In the genomic region with DNA sequence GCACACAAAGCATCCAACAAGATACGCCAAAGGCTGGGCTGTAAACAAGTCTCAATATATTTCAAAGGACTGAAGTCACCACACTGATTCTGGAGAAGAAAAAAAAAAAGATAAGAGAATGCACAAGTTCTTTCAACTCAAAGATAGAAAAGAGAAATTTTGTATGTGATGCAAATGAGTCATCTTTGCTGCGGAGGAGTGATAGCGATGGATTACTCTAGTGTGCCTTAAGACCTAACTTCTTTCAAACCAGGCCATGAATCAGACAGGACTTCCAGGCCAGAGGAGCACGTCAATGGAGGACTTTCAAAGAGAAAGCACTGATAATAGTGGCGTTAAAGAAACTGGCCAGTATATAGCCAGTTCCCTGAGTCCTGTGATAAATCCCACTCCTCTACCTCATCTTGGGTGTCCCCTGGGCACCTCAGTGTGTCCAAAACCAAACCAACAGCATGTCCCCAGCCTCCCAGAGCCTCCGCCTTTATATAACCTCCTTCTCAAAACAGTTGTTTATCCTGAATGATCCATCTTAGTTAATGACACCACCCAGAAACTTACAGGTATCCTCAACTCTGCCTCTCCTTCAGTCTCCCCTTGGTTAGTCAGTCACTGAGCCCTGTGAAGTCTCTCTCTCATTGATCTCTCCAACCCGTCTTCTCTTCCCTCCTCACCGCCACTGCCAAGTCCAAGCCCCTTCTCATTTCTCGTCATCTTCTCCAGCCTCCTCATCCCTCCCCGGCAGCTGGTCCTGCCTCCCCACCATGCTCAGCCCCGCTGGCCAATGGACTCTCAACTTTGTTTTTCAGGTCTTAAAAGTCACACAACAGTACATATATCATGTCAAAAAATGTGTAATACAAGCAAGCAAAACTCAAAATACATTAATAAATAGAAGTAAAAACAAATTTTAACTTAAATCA, we compare ENCODE assay signal across 16 cellular contexts. TPM values are rescaled to one million over a fixed set of nuclear protein-coding genes. Genes with fewer than 3 reads are reported as not detected.
DNase-seq lines count a peak whose midpoint lies in the region; ATAC-seq and TF ChIP-seq lines count a peak whose summit lies in the region.
"Had no signal": no experiment of that assay in that cellular context is flagged by ENCODE, and none has a peak within 500 bp of the region (broad histone marks: within the 10 kb centered on the region; RNA-seq: fewer than 3 reads in every experiment).

No MANE protein-coding gene starts in this region.

- no peak for TF ChIP-seq CTCF in adrenal gland (IDR thresholded peaks at IDR 0.05)

- intact Hi-C loops in adrenal gland (cut with DNase I): no loop called here

- H4K20me1 ChIP-seq in GM23248 (ENCODE audit: insufficient read depth): no peaks in the 10 kb centered on the region

- peak in 1 of 2 donors; percentile 31 for TF ChIP-seq POLR2A in adrenal gland (IDR thresholded peaks at IDR 0.05)

- H3K9me2 ChIP-seq in GM23248 (ENCODE audit: insufficient read depth): no peaks in the 10 kb centered on the region

- ATAC-seq in GM21423 (IDR thresholded peaks at IDR 0.05; ENCODE audit: unreplicated experiment) (no peak), HG03457 (IDR thresholded peaks at IDR 0.05; ENCODE audit: unreplicated experiment) (no peak), GM18511 (IDR thresholded peaks at IDR 0.05; ENCODE audit: unreplicated experiment) (no peak)
- ATAC-seq: A549 had no signal

- H3K4me3 ChIP-seq in GM23248 (no peak overlapping the region), adrenal gland (no peak overlapping the region)
- H3K4me3 ChIP-seq: A549, MG63, upper lobe of left lung had no signal

- no peak overlapping the region for H2AFZ ChIP-seq in GM23248

- no peaks in the 10 kb centered on the region for H3K79me2 ChIP-seq in GM23248 (ENCODE audit: insufficient read depth)

- H3K9ac ChIP-seq in GM23248: no peak overlapping the region

- DNase-seq in activated CD4-positive, alpha-beta T cell treated with anti-CD3 and anti-CD28 coated beads for 48 hours: peak; percentile 43
- DNase-seq in activated CD4-positive, alpha-beta T cell treated with anti-CD3 and anti-CD28 coated beads, Interleukin-2, amount 50 U/mL, for 4 hours: no peak
- DNase-seq in GM23248: peak; percentile 34
- DNase-seq in adrenal gland: peak in 6 of 7 donors; percentile 44 to 62 (median 52)
- DNase-seq in mucosa of gallbladder (ENCODE audit: low spot score): peak; percentile 4
- DNase-seq: amniotic stem cell, DMS79 treated with DMSO at 0.1 percent for 48 hours, MG63, NCI-H1930, NCI-H510A, retina, upper lobe of left lung had no signal

- 68% methylated on average over 11 of the region's 11 CpGs for WGBS in GM23248 (ENCODE audit: low coverage in 1 of 2, low lambda C conversion rate in 2 of 2, missing lambda C conversion rate in 2 of 2), 2 experiments
- WGBS in adrenal gland, 4 donors: 63 to 72% (median 70%) methylated on average over 11 of the region's 11 CpGs

- H3K4me2 ChIP-seq in GM23248 (ENCODE audit: unreplicated experiment): no peak overlapping the region
- H3K4me2 ChIP-seq: A549 had no signal

- H3K27me3 ChIP-seq in GM23248 (replicated peaks; ENCODE audit: insufficient read depth) (no peaks in the 10 kb centered on the region), adrenal gland (no peaks in the 10 kb centered on the region)
- H3K27me3 ChIP-seq: MG63, upper lobe of left lung had no signal

- no peaks in the 10 kb centered on the region for H3K36me3 ChIP-seq in GM23248 (ENCODE audit: low read depth)
- no peaks in the 10 kb centered on the region for H3K36me3 ChIP-seq in adrenal gland (replicated peaks in 1 of 2)
- H3K36me3 ChIP-seq: MG63, upper lobe of left lung had no signal

- H3K4me1 ChIP-seq in GM23248 (ENCODE audit: insufficient read depth) (no peaks in the 10 kb centered on the region), adrenal gland (replicated peaks in 1 of 2) (no peaks in the 10 kb centered on the region)

- in situ Hi-C loops in GM23248 (cut with MboI): no loop called here

- H3F3A ChIP-seq in GM23248 (ENCODE audit: insufficient read depth): no peaks in the 10 kb centered on the region; the same call in 1 of the 2 replicates

- H3K27ac ChIP-seq in GM23248 (no peak overlapping the region), adrenal gland (peak overlapping the region in 4 of 5 donors; percentile 5 to 75 (median 59))
- H3K27ac ChIP-seq: upper lobe of left lung had no signal

- H3K9me3 ChIP-seq in GM23248 (ENCODE audit: low read depth) (no peaks in the 10 kb centered on the region), adrenal gland (replicated peaks in 1 of 3) (no peaks in the 10 kb centered on the region)
- H3K9me3 ChIP-seq: upper lobe of left lung had no signal

RNA-seq across cellular contexts. Expression of a gene that starts 47.2 kb away (rescaled TPM):
- 12.8 and 13.2 TPM in 2 replicates for total RNA-seq in GM23248 (2014; rRNA removed; shearing (Covaris generic))
- polyA plus RNA-seq in GM23248 (2016; fragmentation: Nextera tagmentation; extraction: Ambion mirVana) (0.60 and 1.1 TPM in 2 replicates), adrenal gland (10 to 100 TPM in 1 of 3 donors, 1 to 10 TPM in 2; 5.9 to 10.8 (median 9.7) TPM)
- total RNA-seq in adrenal gland (10 to 100 TPM; 13.5 to 23.4 (median 17.9) TPM), mucosa of gallbladder (12.2 TPM)

Comparison
In these comparisons a context has a peak if more than half of its experiments do, and no peak if none do; other contexts are left out.
1. DNase-seq: peak in activated CD4-positive, alpha-beta T cell treated with anti-CD3 and anti-CD28 coated beads for 48 hours (single experiment), GM23248 (single experiment), adrenal gland (6 of 7) and mucosa of gallbladder (single experiment); none in activated CD4-positive, alpha-beta T cell treated with anti-CD3 and anti-CD28 coated beads, Interleukin-2, amount 50 U/mL, for 4 hours (0 of 2).